9 cellular contexts compared by ENCODE assay signal in genomic region chr10:4662576-4663161, GRCh38.
A peak's percentile ranks its signal among the peaks of the same experiment; 100 is the strongest.
DNase-seq lines count a peak whose midpoint lies in the region; ATAC-seq and TF ChIP-seq lines count a peak whose summit lies in the region.
"Had no signal": no experiment of that assay in that cellular context is flagged by ENCODE, and none has a peak within 500 bp of the region (broad histone marks: within the 10 kb centered on the region; RNA-seq: fewer than 3 reads in every experiment).

No MANE protein-coding gene starts in this region.

- H3K9ac ChIP-seq in DND-41 (ENCODE audit: low read depth, low read length), result peak overlapping the region; percentile 43

- H4K20me1 ChIP-seq in DND-41 (ENCODE audit: insufficient read depth, low read length), result no peaks in the 10 kb centered on the region

- no peak for TF ChIP-seq POLR2A in gastroesophageal sphincter (IDR thresholded peaks at IDR 0.05)

- H3K27ac ChIP-seq in DND-41 (ENCODE audit: low read length), result peak overlapping the region; percentile 87
- H3K27ac ChIP-seq in RWPE1, result peak overlapping the region; percentile 98
- peak overlapping the region; percentile 84 to 100 (median 94) for H3K27ac ChIP-seq in gastroesophageal sphincter

- peaks cover 41% of the 10 kb centered on the region for H3K4me1 ChIP-seq in DND-41 (ENCODE audit: insufficient read depth, low read length)
- peaks cover 14 to 47% (median 17%) of the 10 kb centered on the region in 3 donors for H3K4me1 ChIP-seq in gastroesophageal sphincter

- TF ChIP-seq EP300 in gastroesophageal sphincter (IDR thresholded peaks at IDR 0.05), result no peak

- POLR2A ChIA-PET in RWPE1 (lab: Yijun Ruan, JAX; ENCODE audit: low non-redundant PET), result no interaction called here

- H3K4me3 ChIP-seq in DND-41 (ENCODE audit: low read depth in 1 of 2, low read length in 2 of 2), result no peak overlapping the region
- H3K4me3 ChIP-seq in gastroesophageal sphincter, result no peak overlapping the region

- intact Hi-C loops in posterior cingulate gyrus (cut with DNase I), result no loop called here

- peak overlapping the region; percentile 23 for H2AFZ ChIP-seq in DND-41 (ENCODE audit: low read depth, low read length)

- peak; percentile 5 for TF ChIP-seq CTCF in DND-41 (IDR thresholded peaks at IDR 0.05; ENCODE audit: borderline replicate concordance, extremely low read depth, low read length, poor library complexity, severe bottlenecking)
- TF ChIP-seq CTCF in RWPE1 (conservative IDR thresholded peaks at IDR 0.05; ENCODE audit: low read depth), result no peak
- TF ChIP-seq CTCF in gastroesophageal sphincter (IDR thresholded peaks at IDR 0.05), result no peak

- H3K27me3 ChIP-seq in DND-41 (ENCODE audit: insufficient read depth, low read length, poor library complexity) (no peaks in the 10 kb centered on the region), gastroesophageal sphincter (no peaks in the 10 kb centered on the region)

- DNase-seq in DND-41 (peak; percentile 71), RWPE1 (ENCODE audit: low spot score) (no peak), renal cortical epithelial cell (ENCODE audit: low read depth) (peak; percentile 69), cerebellum (ENCODE audit: low spot score) (no peak), posterior cingulate gyrus (no peak)
- DNase-seq: GDM1 had no signal

- ATAC-seq in DND-41 (ENCODE audit: insufficient read depth, low read depth), result peak; percentile 66
- ATAC-seq in gastroesophageal sphincter, result no peak
- no peak for ATAC-seq in GM18498 (IDR thresholded peaks at IDR 0.05; ENCODE audit: unreplicated experiment)
- no peak for ATAC-seq in GM18867 (IDR thresholded peaks at IDR 0.05; ENCODE audit: unreplicated experiment)

- H3K36me3 ChIP-seq in DND-41 (ENCODE audit: insufficient read depth, low read length) (no peaks in the 10 kb centered on the region), gastroesophageal sphincter (no peaks in the 10 kb centered on the region)

- 35 to 53% methylated on average over 5 to 9 of the region's 9 CpGs for WGBS in gastroesophageal sphincter (ENCODE audit: low coverage in 1 of 2), 2 donors

- no peaks in the 10 kb centered on the region for H3K79me2 ChIP-seq in DND-41 (ENCODE audit: insufficient read depth, low read length)

- H3K9me3 ChIP-seq in DND-41 (ENCODE audit: insufficient read depth, low read length, severe bottlenecking) (no peaks in the 10 kb centered on the region), gastroesophageal sphincter (no peaks in the 10 kb centered on the region)

- peak overlapping the region; percentile 35 for H3K4me2 ChIP-seq in DND-41 (ENCODE audit: insufficient read depth, low read length)

- CTCF ChIA-PET in RWPE1 (lab: Yijun Ruan, JAX), result no interaction called here

Comparison
In these comparisons a context has a peak if more than half of its experiments do, and no peak if none do; other contexts are left out.
1. DNase-seq: peak in DND-41 (single experiment) and renal cortical epithelial cell (single experiment); none in RWPE1 (single experiment), cerebellum (single experiment) and posterior cingulate gyrus (0 of 10).
2. Peak in every context shown above with its lines, with median percentiles within 50 percentile points of each other: H3K27ac ChIP-seq.